In genomic region chr6:29661071-29661470, GRCh38 we compare ENCODE assay signal across 20 cellular contexts. TPM values are rescaled to one million over a fixed set of nuclear protein-coding genes. Genes with fewer than 3 reads are reported as not detected.
"Had no signal": no experiment of that assay in that cellular context is flagged by ENCODE, and none has a peak within 500 bp of the region (broad histone marks: within the 10 kb centered on the region; RNA-seq: fewer than 3 reads in every experiment).

No MANE protein-coding gene starts in this region.

- H3K9me3 Mint-ChIP-seq: activated CD4-positive, alpha-beta memory T cell treated with anti-CD3 and anti-CD28 coated beads for 36 hours; neural crest cell; stimulated activated naive CD8-positive, alpha-beta T cell treated with anti-CD3 and anti-CD28 coated beads, Interleukin-15, amount 100 ng/mL, for 72 hours had no signal

- H3K36me3 Mint-ChIP-seq: activated CD4-positive, alpha-beta memory T cell treated with anti-CD3 and anti-CD28 coated beads for 36 hours; activated CD8-positive, alpha-beta memory T cell treated with anti-CD3 and anti-CD28 coated beads, Interleukin-2, amount 10 ng/mL, durations not matched to agents 7 days and 5 days had no signal

- H3K4me3 ChIP-seq: lung, pancreas, sigmoid colon, spleen had no signal

- H3K4me1 Mint-ChIP-seq: activated CD4-positive, alpha-beta T cell treated with anti-CD3 and anti-CD28 coated beads for 36 hours; activated CD8-positive, alpha-beta memory T cell treated with anti-CD3 and anti-CD28 coated beads, Interleukin-2, amount 10 ng/mL, durations not matched to agents 7 days and 5 days; stimulated activated naive CD8-positive, alpha-beta T cell treated with anti-CD3 and anti-CD28 coated beads, Interleukin-15, amount 100 ng/mL, for 72 hours had no signal

- H3K36me3 ChIP-seq: pancreas, sigmoid colon, spleen, WERI-Rb-1 had no signal

- H3K27ac ChIP-seq: foreskin keratinocyte, pancreas, sigmoid colon, spleen, WERI-Rb-1 had no signal

- H3K27ac Mint-ChIP-seq: activated CD4-positive, alpha-beta memory T cell treated with anti-CD3 and anti-CD28 coated beads for 36 hours; activated CD4-positive, alpha-beta T cell treated with anti-CD3 and anti-CD28 coated beads for 36 hours; activated CD8-positive, alpha-beta memory T cell treated with anti-CD3 and anti-CD28 coated beads, Interleukin-2, amount 10 ng/mL, durations not matched to agents 7 days and 5 days; T-helper 17 cell had no signal

- H3K9me3 ChIP-seq: pancreas, sigmoid colon, spleen had no signal

- H3K4me3 Mint-ChIP-seq: activated CD4-positive, alpha-beta memory T cell treated with anti-CD3 and anti-CD28 coated beads for 36 hours; activated CD4-positive, alpha-beta T cell treated with anti-CD3 and anti-CD28 coated beads for 36 hours; activated CD8-positive, alpha-beta memory T cell treated with anti-CD3 and anti-CD28 coated beads, Interleukin-2, amount 10 ng/mL, durations not matched to agents 7 days and 5 days; neural crest cell; stimulated activated naive CD8-positive, alpha-beta T cell treated with anti-CD3 and anti-CD28 coated beads, Interleukin-15, amount 100 ng/mL, for 72 hours; T-helper 17 cell had no signal

- H3K27me3 ChIP-seq: foreskin keratinocyte had no signal

- H3K4me1 ChIP-seq: pancreas, spleen had no signal

- ATAC-seq: activated CD4-positive, alpha-beta T cell treated with anti-CD3 and anti-CD28 coated beads for 36 hours; activated CD8-positive, alpha-beta memory T cell treated with anti-CD3 and anti-CD28 coated beads, Interleukin-2, amount 10 ng/mL, durations not matched to agents 7 days and 5 days; pancreas; stimulated activated naive CD8-positive, alpha-beta T cell treated with anti-CD3 and anti-CD28 coated beads, Interleukin-15, amount 100 ng/mL, for 72 hours; T-helper 17 cell had no signal

- DNase-seq: activated CD4-positive, alpha-beta memory T cell treated with anti-CD3 and anti-CD28 coated beads for 36 hours; activated CD4-positive, alpha-beta T cell treated with anti-CD3 and anti-CD28 coated beads for 36 hours; activated CD8-positive, alpha-beta memory T cell treated with anti-CD3 and anti-CD28 coated beads, Interleukin-2, amount 10 ng/mL, durations not matched to agents 7 days and 5 days; activated effector memory CD4-positive, alpha-beta T cell treated with Interleukin-2 at 50 U/mL for 16 hours; activated naive CD4-positive, alpha-beta T cell treated with anti-CD3 and anti-CD28 coated beads, Interleukin-2, amount 50 U/mL, for 16 hours; activated T-cell treated with anti-CD3 and anti-CD28 coated beads, Interleukin-2, amount 50 U/mL, for 1 hour; cortex of kidney; effector memory CD4-positive, alpha-beta T cell; glutamatergic neuron; pancreas; sigmoid colon; spleen; stimulated activated naive CD8-positive, alpha-beta T cell treated with anti-CD3 and anti-CD28 coated beads, Interleukin-15, amount 100 ng/mL, for 72 hours; T-helper 17 cell; WERI-Rb-1 had no signal

RNA-seq across cellular contexts. Expression of gene MOG, which starts 4.2 kb away (rescaled TPM):
- total RNA-seq: activated CD4-positive, alpha-beta memory T cell treated with anti-CD3 and anti-CD28 coated beads for 36 hours; activated CD4-positive, alpha-beta T cell treated with anti-CD3 and anti-CD28 coated beads for 36 hours; activated CD8-positive, alpha-beta memory T cell treated with anti-CD3 and anti-CD28 coated beads, Interleukin-2, amount 10 ng/mL, durations not matched to agents 7 days and 5 days; foreskin keratinocyte; lung; neural crest cell; pancreas; sigmoid colon; spleen; T-helper 17 cell; urinary bladder had no signal
- polyA plus RNA-seq: adipose tissue, foreskin keratinocyte, lung, pancreas, spleen, urinary bladder had no signal

RNA-seq across cellular contexts. Expression of gene ZFP57, which starts 19.9 kb away (rescaled TPM):
- total RNA-seq: activated CD4-positive, alpha-beta memory T cell treated with anti-CD3 and anti-CD28 coated beads for 36 hours; activated CD4-positive, alpha-beta T cell treated with anti-CD3 and anti-CD28 coated beads for 36 hours; neural crest cell; sigmoid colon; urinary bladder had no signal
- polyA plus RNA-seq: urinary bladder had no signal
